32 cellular contexts compared by ENCODE assay signal in the genomic region with DNA sequence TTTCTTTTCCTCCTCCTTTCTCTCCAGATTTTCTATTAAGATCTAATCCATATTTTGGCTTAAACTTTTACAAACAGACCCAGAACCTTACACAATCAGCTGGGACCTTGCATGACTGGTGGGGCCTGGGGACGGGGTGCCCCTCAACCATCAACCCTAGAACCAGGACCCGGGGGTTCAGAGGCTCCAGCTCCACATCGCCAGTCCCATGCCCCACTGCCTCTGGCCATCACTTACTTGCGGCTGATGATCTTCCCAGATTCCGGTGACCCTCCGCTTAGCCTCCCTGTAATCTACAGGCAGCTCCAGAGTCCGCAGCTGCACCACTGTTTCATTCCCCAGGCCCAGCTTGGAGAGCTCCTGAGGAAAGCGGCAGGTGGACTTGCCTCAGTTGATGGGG. TPM values are rescaled to one million over a fixed set of nuclear protein-coding genes. Genes with fewer than 3 reads are reported as not detected.
"Had no signal": no experiment of that assay in that cellular context is flagged by ENCODE, and none has a peak within 500 bp of the region (broad histone marks: within the 10 kb centered on the region; RNA-seq: fewer than 3 reads in every experiment).

No MANE protein-coding gene starts in this region.

- DNase-seq: naive thymus-derived CD4-positive, alpha-beta T cell; natural killer cell; nucleus accumbens; ovary; psoas muscle; right lobe of liver; sigmoid colon; small intestine; stimulated activated CD4-positive, alpha-beta T cell treated with anti-CD3 and anti-CD28 coated beads, Interleukin-15, amount 100 ng/mL, for 24 hours; stimulated activated CD4-positive, alpha-beta T cell treated with anti-CD3 and anti-CD28 coated beads, Interleukin-2, amount 100 ng/mL, for 24 hours; stimulated activated CD4-positive, alpha-beta T cell treated with anti-CD3 and anti-CD28 coated beads, Interleukin-2, amount 100 ng/mL, for 48 hours; stimulated activated CD4-positive, alpha-beta T cell treated with anti-CD3 and anti-CD28 coated beads, Interleukin-4, amount 100 ng/mL, for 24 hours; stimulated activated naive B cell treated with anti-CD40 and anti-IgM and Interleukin-4, amounts not matched to agents 10 μg/mL and 1 μg/mL and 100 μg/mL, for 72 hours; stimulated activated naive CD4-positive, alpha-beta T cell treated with Interleukin-2 at 50 U/mL for 16 hours; stomach; thyroid gland; trophoblast cell; upper lobe of left lung had no signal

- H3K27me3 ChIP-seq: neural progenitor cell, neutrophil, ovary, right lobe of liver, sigmoid colon, stomach, thyroid gland, tibial nerve, upper lobe of left lung, vagina had no signal

- H2AFZ ChIP-seq: neural progenitor cell, parathyroid adenoma had no signal

- H3K36me3 ChIP-seq: neural progenitor cell, neutrophil, ovary, right lobe of liver, sigmoid colon, stomach, thoracic aorta, thyroid gland, tibial nerve, upper lobe of left lung, vagina had no signal

- H3K4me3 ChIP-seq: neural progenitor cell, ovary, psoas muscle, right lobe of liver, sigmoid colon, stomach, thoracic aorta, thyroid gland, tibial nerve, upper lobe of left lung, vagina had no signal

- H3K4me1 ChIP-seq: neural progenitor cell, parathyroid adenoma, psoas muscle, right lobe of liver, stomach, tibial nerve, upper lobe of left lung had no signal

- H3K4me2 ChIP-seq: neural progenitor cell had no signal

- H3K9me3 ChIP-seq: neutrophil, ovary, psoas muscle, right lobe of liver, sigmoid colon, stomach, thoracic aorta, thyroid gland, tibial nerve, upper lobe of left lung, vagina had no signal

- H3K9ac ChIP-seq: neural progenitor cell, parathyroid adenoma had no signal

- ATAC-seq: naive thymus-derived CD4-positive, alpha-beta T cell; natural killer cell; psoas muscle; right lobe of liver; stimulated activated effector memory CD8-positive, alpha-beta T cell treated with anti-CD3 and anti-CD28 coated beads, Interleukin-12 subunit alpha, Interleukin-12 subunit beta, amount 100 ng/mL, for 72 hours; stimulated activated naive B cell treated with anti-CD40 and anti-IgM and Interleukin-4, amounts not matched to agents 10 μg/mL and 1 μg/mL and 100 μg/mL, for 72 hours had no signal

- H3K27ac ChIP-seq: neural progenitor cell, neutrophil, ovary, parathyroid adenoma, psoas muscle, right lobe of liver, sigmoid colon, stomach, thoracic aorta, thyroid gland, tibial nerve, upper lobe of left lung, vagina had no signal

RNA-seq across cellular contexts. Expression of gene PGPEP1L, which starts 36.8 kb away (rescaled TPM):
- total RNA-seq: naive thymus-derived CD4-positive, alpha-beta T cell; natural killer cell; omental fat pad; ovary; progenitor cell of endocrine pancreas; renal cortical epithelial cell; right lobe of liver; stomach; subcutaneous adipose tissue; temporal lobe; thyroid gland; tibial nerve; upper lobe of left lung; ureter; vagina had no signal
- polyA plus RNA-seq: naive thymus-derived CD4-positive, alpha-beta T cell; neural cell; sigmoid colon had no signal
